ENCODE assay signal across 30 cellular contexts in genomic region chr10:77541247-77541646, GRCh38.
"Had no signal": no experiment of that assay in that cellular context is flagged by ENCODE, and none has a peak within 500 bp of the region (broad histone marks: within the 10 kb centered on the region; RNA-seq: fewer than 3 reads in every experiment).

No MANE protein-coding gene starts in this region.

- H3K4me3 ChIP-seq: esophagus squamous epithelium, lung, mucosa of descending colon, neural progenitor cell, right lobe of liver, stomach, thyroid gland, vagina had no signal

- H3K9me3 Mint-ChIP-seq: effector memory CD8-positive, alpha-beta T cell had no signal

- H3K27ac Mint-ChIP-seq: effector memory CD8-positive, alpha-beta T cell; immature natural killer cell; mesothelial cell of epicardium; naive thymus-derived CD4-positive, alpha-beta T cell; nephron; neural progenitor cell; progenitor cell of endocrine pancreas had no signal

- H3K36me3 ChIP-seq: esophagus squamous epithelium, neural progenitor cell, right lobe of liver, stomach, thyroid gland, vagina had no signal

- H3K4me1 ChIP-seq: neural progenitor cell, parathyroid adenoma, right lobe of liver, thyroid gland, vagina had no signal

- H3K79me2 ChIP-seq: parathyroid adenoma had no signal

- H3K27me3 ChIP-seq: esophagus squamous epithelium, neural progenitor cell, right lobe of liver, stomach, thyroid gland, vagina had no signal

- H3K4me3 Mint-ChIP-seq: effector memory CD8-positive, alpha-beta T cell; immature natural killer cell; mesothelial cell of epicardium; naive thymus-derived CD4-positive, alpha-beta T cell; nephron; neural progenitor cell had no signal

- FAIRE-seq: endometrium, keratinocyte, small intestine had no signal

- H3K36me3 Mint-ChIP-seq: immature natural killer cell; naive thymus-derived CD4-positive, alpha-beta T cell; neural progenitor cell had no signal

- ATAC-seq: effector memory CD8-positive, alpha-beta T cell; left lobe of liver; mucosa of descending colon; naive thymus-derived CD4-positive, alpha-beta T cell; right lobe of liver had no signal

- H3K4me2 ChIP-seq: neural progenitor cell had no signal

- H3K9ac ChIP-seq: neural progenitor cell, parathyroid adenoma had no signal

- H3K9me3 ChIP-seq: esophagus squamous epithelium, mucosa of descending colon, right lobe of liver, thyroid gland, vagina had no signal

- H2AFZ ChIP-seq: neural progenitor cell, parathyroid adenoma had no signal

- H3K4me1 Mint-ChIP-seq: naive thymus-derived CD4-positive, alpha-beta T cell; nephron; neural progenitor cell had no signal

- H3K27ac ChIP-seq: esophagus squamous epithelium, neural progenitor cell, parathyroid adenoma, right lobe of liver, stomach, thyroid gland, vagina had no signal

- DNase-seq: cortex of kidney; effector memory CD8-positive, alpha-beta T cell; erythroblast; esophagus squamous epithelium; foreskin melanocyte; hypothalamus; immature natural killer cell; mesenchymal stem cell; mucosa of descending colon; naive thymus-derived CD4-positive, alpha-beta T cell; right lobe of liver; small intestine; stimulated activated CD4-positive, alpha-beta T cell treated with anti-CD3 and anti-CD28 coated beads, Interleukin-12 subunit alpha, Interleukin-12 subunit beta, amount 100 ng/mL, for 4 hours; stimulated activated CD4-positive, alpha-beta T cell treated with anti-CD3 and anti-CD28 coated beads, Interleukin-1b, Interleukin-23, amount 100 ng/mL, for 48 hours; stimulated activated CD4-positive, alpha-beta T cell treated with anti-CD3 and anti-CD28 coated beads, Interleukin-4, amount 100 ng/mL, for 1 hour; stimulated activated CD8-positive, alpha-beta memory T cell treated with anti-CD3 and anti-CD28 coated beads, Interleukin-4, amount 100 ng/mL, for 48 hours; stimulated activated naive CD4-positive, alpha-beta T cell treated with Interleukin-2 at 50 U/mL for 16 hours; stomach; thyroid gland; trophoblast cell had no signal
